19 cellular contexts compared by ENCODE assay signal in the genomic region with DNA sequence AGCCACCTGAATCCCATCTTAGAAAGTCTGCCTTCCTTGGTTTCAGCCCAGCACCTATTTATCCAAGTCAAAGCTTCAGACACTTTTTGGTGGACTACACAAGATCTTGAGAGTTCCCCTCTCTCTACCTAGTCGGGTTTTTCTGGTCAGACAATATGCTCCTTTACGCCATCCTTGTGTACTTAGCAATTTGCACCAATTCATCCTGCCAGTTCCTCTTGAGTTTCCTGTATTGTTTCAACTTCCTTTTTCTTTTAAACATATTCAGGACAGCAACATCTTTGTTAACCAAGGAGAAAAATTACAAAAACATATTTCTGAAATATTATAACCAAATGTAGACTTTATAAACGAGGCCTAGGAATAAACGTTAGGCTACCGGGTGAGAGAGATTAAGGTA.
DNase-seq lines count a peak whose midpoint lies in the region; ATAC-seq and TF ChIP-seq lines count a peak whose summit lies in the region.
"Had no signal": no experiment of that assay in that cellular context is flagged by ENCODE, and none has a peak within 500 bp of the region (broad histone marks: within the 10 kb centered on the region; RNA-seq: fewer than 3 reads in every experiment).

No MANE protein-coding gene starts in this region.

- intact Hi-C loops in CD14-positive monocyte (cut with micrococcal nuclease): loop anchor here in 1 of 2 donors (5.0 kb wide), 1 partner anchor 55 kb away; no protein-coding TSS in a partner anchor
- intact Hi-C loops in activated naive CD4-positive, alpha-beta T cell treated with anti-CD3 and anti-CD28 coated beads for 36 hours (cut with micrococcal nuclease): no loop called here
- intact Hi-C loops in left cardiac atrium (cut with DNase I): no loop called here

- peaks cover 45% of the 10 kb centered on the region for H3K4me1 Mint-ChIP-seq in CD14-positive monocyte
- H3K4me1 Mint-ChIP-seq in activated naive CD4-positive, alpha-beta T cell treated with anti-CD3 and anti-CD28 coated beads for 36 hours (ENCODE audit: low read depth): no peaks in the 10 kb centered on the region

- peak overlapping the region in 1 of 2 donors; percentile 86 for H3K4me3 Mint-ChIP-seq in CD14-positive monocyte
- H3K4me3 Mint-ChIP-seq in activated naive CD4-positive, alpha-beta T cell treated with anti-CD3 and anti-CD28 coated beads for 36 hours: no peak overlapping the region

- CTCF ChIA-PET in activated naive CD4-positive, alpha-beta T cell treated with anti-CD3 and anti-CD28 coated beads for 36 hours (lab: Charles Lee): no interaction called here

- no peak overlapping the region for H3K4me3 ChIP-seq in GM12865 (ENCODE audit: low read depth, low read length)
- H3K4me3 ChIP-seq: cardiac muscle cell, hepatocyte, lower lobe of right lung, suprapubic skin had no signal

- ATAC-seq in left cardiac atrium (no peak), GM21576 (IDR thresholded peaks at IDR 0.05; ENCODE audit: unreplicated experiment) (no peak)
- ATAC-seq: lower lobe of right lung had no signal

- DNase-seq in CD14-positive monocyte (ENCODE audit: low spot score): no peak
- peak; percentile 28 for DNase-seq in GM12865 (ENCODE audit: low read depth)
- DNase-seq in NCI-H748 treated with DMSO at 0.1 percent for 48 hours (lab: John Stamatoyannopoulos, UW): peak; percentile 40
- peak; percentile 6 for DNase-seq in inferior parietal cortex (ENCODE audit: extremely low spot score)
- DNase-seq in activated naive CD4-positive, alpha-beta T cell treated with anti-CD3 and anti-CD28 coated beads for 36 hours: no peak
- no peak for DNase-seq in left cardiac atrium
- DNase-seq: activated CD4-positive, alpha-beta T cell treated with anti-CD3 and anti-CD28 coated beads, Interleukin-2, amount 50 U/mL, for 4 hours; activated gamma-delta T cell; COR-L47; foreskin fibroblast; lower lobe of right lung; NCI-H1105 treated with DMSO at 0.1 percent for 48 hours; NCI-H2171; occipital lobe; RPMI8226 had no signal

- H3K9me3 Mint-ChIP-seq in CD14-positive monocyte: peaks cover 0 to 2% (median 0%) of the 10 kb centered on the region in 7 donors
- H3K9me3 Mint-ChIP-seq in activated naive CD4-positive, alpha-beta T cell treated with anti-CD3 and anti-CD28 coated beads for 36 hours: no peaks in the 10 kb centered on the region

- H3K27ac Mint-ChIP-seq in CD14-positive monocyte: peak overlapping the region in 6 of 7 donors; percentile 26 to 82 (median 54)
- no peak overlapping the region for H3K27ac Mint-ChIP-seq in activated naive CD4-positive, alpha-beta T cell treated with anti-CD3 and anti-CD28 coated beads for 36 hours

- no peak for TF ChIP-seq CTCF in CD14-positive monocyte (IDR thresholded peaks at IDR 0.05)
- no peak for TF ChIP-seq CTCF in GM12865 (IDR thresholded peaks at IDR 0.05; ENCODE audit: insufficient read depth, low read depth, low read length, missing control alignments)

- H3K27me3 Mint-ChIP-seq in CD14-positive monocyte (ENCODE audit: low read depth in 3 of 3): peaks cover 8 to 15% (median 11%) of the 10 kb centered on the region in 3 donors
- H3K27me3 Mint-ChIP-seq in activated naive CD4-positive, alpha-beta T cell treated with anti-CD3 and anti-CD28 coated beads for 36 hours (ENCODE audit: low read depth): peaks cover 6% of the 10 kb centered on the region

- H3K36me3 Mint-ChIP-seq in CD14-positive monocyte: no peaks in the 10 kb centered on the region
- H3K36me3 Mint-ChIP-seq in activated naive CD4-positive, alpha-beta T cell treated with anti-CD3 and anti-CD28 coated beads for 36 hours (ENCODE audit: low read depth): peaks cover 2% of the 10 kb centered on the region

Comparison
In these comparisons a context has a peak if more than half of its experiments do, and no peak if none do; other contexts are left out.
1. DNase-seq: peak in GM12865 (single experiment), NCI-H748 treated with DMSO at 0.1 percent for 48 hours (single experiment) and inferior parietal cortex (single experiment); none in CD14-positive monocyte (single experiment), activated naive CD4-positive, alpha-beta T cell treated with anti-CD3 and anti-CD28 coated beads for 36 hours (single experiment) and left cardiac atrium (single experiment).